ENCODE assay signal across 8 cellular contexts in genomic region chr1:228236744-228237143, GRCh38. TPM values are rescaled to one million over a fixed set of nuclear protein-coding genes. Genes with fewer than 3 reads are reported as not detected.
A peak's percentile ranks its signal among the peaks of the same experiment; 100 is the strongest.
DNase-seq lines count a peak whose midpoint lies in the region; ATAC-seq and TF ChIP-seq lines count a peak whose summit lies in the region.

No MANE protein-coding gene starts in this region.

- no peaks in the 10 kb centered on the region for H3K4me1 ChIP-seq in HEK293 (ENCODE audit: control insufficient read depth, insufficient read depth, low read length)

- H3K4me3 Mint-ChIP-seq in activated T-helper 17 cell treated with anti-CD3 and anti-CD28 coated beads, Interleukin-2, amount 50 U/mL, for 72 hours = no peak overlapping the region

- CTCF ChIA-PET in HEK293 (lab: Yijun Ruan, JAX) = interaction anchor here (0.6 to 1.2 kb wide), 12 partner anchors 10 to 390 kb away, joined by 3 to 8 read pairs (median 3); no protein-coding TSS in a partner anchor

- H3K36me3 Mint-ChIP-seq in activated T-helper 17 cell treated with anti-CD3 and anti-CD28 coated beads, Interleukin-2, amount 50 U/mL, for 72 hours (ENCODE audit: low read depth) = peaks cover 53% of the 10 kb centered on the region

- H3K27ac ChIP-seq in C4-2B (no peak overlapping the region), HEK293 (ENCODE audit: extremely low read depth, low read depth, low read length) (no peak overlapping the region)

- POLR2A ChIA-PET in HEK293 (lab: Yijun Ruan, JAX) = no interaction called here

- TF ChIP-seq CTCF in C4-2B (conservative IDR thresholded peaks at IDR 0.05) (peak; percentile 94), HEK293 (tag by site-specific recombination; IDR thresholded peaks at IDR 0.05) (no peak)

- ATAC-seq in activated T-helper 17 cell treated with anti-CD3 and anti-CD28 coated beads, Interleukin-2, amount 50 U/mL, for 72 hours (replicated peaks) = peak; percentile 57

- peaks cover 8 to 19% of the 10 kb centered on the region in 2 experiments for H3K36me3 ChIP-seq in HEK293 (ENCODE audit: control insufficient read depth in 2 of 2, insufficient read depth in 1 of 2, low read length in 2 of 2)

- no peak overlapping the region for H3K27ac Mint-ChIP-seq in activated T-helper 17 cell treated with anti-CD3 and anti-CD28 coated beads, Interleukin-2, amount 50 U/mL, for 72 hours

- H3K9me3 Mint-ChIP-seq in activated T-helper 17 cell treated with anti-CD3 and anti-CD28 coated beads, Interleukin-2, amount 50 U/mL, for 72 hours = peaks cover 22% of the 10 kb centered on the region

- peaks cover 13% of the 10 kb centered on the region for H3K4me1 Mint-ChIP-seq in activated T-helper 17 cell treated with anti-CD3 and anti-CD28 coated beads, Interleukin-2, amount 50 U/mL, for 72 hours

- H3K4me3 ChIP-seq in HEK293 (ENCODE audit: low read depth, low read length) = no peak overlapping the region

- no peaks in the 10 kb centered on the region for H3K9me3 ChIP-seq in HEK293 (ENCODE audit: control insufficient read depth, insufficient read depth, low read depth, low read length)

- no peaks in the 10 kb centered on the region for H3K27me3 Mint-ChIP-seq in activated T-helper 17 cell treated with anti-CD3 and anti-CD28 coated beads, Interleukin-2, amount 50 U/mL, for 72 hours

- DNase-seq in kidney tubule cell (ENCODE audit: low spot score) = peak; percentile 42
- no peak for DNase-seq in NCI-H2171 (lab: John Stamatoyannopoulos, UW)
- DNase-seq in NCI-H2081 treated with DMSO at 0.1 percent for 48 hours (lab: John Stamatoyannopoulos, UW) = no peak
- no peak for DNase-seq in activated CD4-positive, CD25-positive, alpha-beta regulatory T cell (lab: John Stamatoyannopoulos, UW)
- DNase-seq in DMS79 (lab: John Stamatoyannopoulos, UW) = no peak

TF ChIP-seq in HEK293, 187 proteins besides CTCF, POLR2A, EP300 and RAD21:
- TF ChIP-seq ZNF558 (tag by site-specific recombination; IDR thresholded peaks at IDR 0.05) = no peak
- peak; percentile 70; the same call in 1 of the 2 replicates for TF ChIP-seq TRIM28 (IDR thresholded peaks at IDR 0.05; ENCODE audit: borderline replicate concordance, low read length)
- TF ChIP-seq ZNF692 (tag by site-specific recombination; IDR thresholded peaks at IDR 0.05) = no peak
TF ChIP-seq in HEK293: peak in this region for 1.

RNA-seq across cellular contexts. Expression of gene OBSCN, which starts 28.9 kb away (rescaled TPM):
- 10 to 100 TPM; 10.8 to 60.0 TPM for total RNA-seq in activated T-helper 17 cell treated with anti-CD3 and anti-CD28 coated beads, Interleukin-2, amount 50 U/mL, for 72 hours
